In genomic region chr1:59484090-59484489, GRCh38 we compare ENCODE assay signal across 10 cellular contexts.
DNase-seq lines count a peak whose midpoint lies in the region; ATAC-seq and TF ChIP-seq lines count a peak whose summit lies in the region.
"Had no signal": no experiment of that assay in that cellular context is flagged by ENCODE, and none has a peak within 500 bp of the region (broad histone marks: within the 10 kb centered on the region; RNA-seq: fewer than 3 reads in every experiment).

No MANE protein-coding gene starts in this region.

- H4K20me1 ChIP-seq in HCT116 (ENCODE audit: insufficient read depth) = no peaks in the 10 kb centered on the region
- H4K20me1 ChIP-seq in hepatocyte (ENCODE audit: insufficient read depth, poor library complexity, severe bottlenecking) = no peaks in the 10 kb centered on the region

- 0 out of 2 replicates have a peak, but pooled peaks have one; percentile 16 for TF ChIP-seq RAD21 in HCT116 (IDR thresholded peaks at IDR 0.05; ENCODE audit: low read depth)

- TF ChIP-seq POLR2A in HCT116 (IDR thresholded peaks at IDR 0.05; ENCODE audit: borderline replicate concordance, extremely low read depth, insufficient read depth, insufficient read length) (no peak), adrenal gland (IDR thresholded peaks at IDR 0.05) (no peak), Peyer's patch (IDR thresholded peaks at IDR 0.05) (no peak)

- no peak overlapping the region for H2AFZ ChIP-seq in HCT116 (ENCODE audit: low read depth, low read length, poor library complexity, severe bottlenecking)
- no peak overlapping the region for H2AFZ ChIP-seq in hepatocyte

- 11 to 36% (median 14%) methylated on average over 1 of the region's 1 CpG for WGBS in adrenal gland, 4 donors
- WGBS in hepatocyte (ENCODE audit: low lambda C conversion rate, missing lambda C conversion rate) = 69% methylated on average over 1 of the region's 1 CpG

- RAD21 ChIA-PET in HCT116 (lab: Charles Lee; ENCODE audit: low non-redundant PET in 1 of 2, low total read pairs in 2 of 2, uncharacterized antibody in 2 of 2, unreplicated experiment in 2 of 2) = no interaction called here

- H3K9me3 ChIP-seq in HCT116 (ENCODE audit: control insufficient read depth in 1 of 2, insufficient read depth in 1 of 2, low read depth in 1 of 2, low read length in 2 of 2) (no peaks in the 10 kb centered on the region), adrenal gland (replicated peaks in 1 of 3) (no peaks in the 10 kb centered on the region), hepatocyte (ENCODE audit: low read depth) (no peaks in the 10 kb centered on the region), Peyer's patch (no peaks in the 10 kb centered on the region)
- H3K9me3 ChIP-seq: prostate gland had no signal

- H3K9me2 ChIP-seq in HCT116 (ENCODE audit: insufficient read depth) (no peaks in the 10 kb centered on the region), hepatocyte (replicated peaks; ENCODE audit: insufficient read depth) (no peaks in the 10 kb centered on the region)

- peak; percentile 88 for DNase-seq in A172 (ENCODE audit: low spot score)
- peak; percentile 41 for DNase-seq in HCT116 (ENCODE audit: low read depth, low spot score)
- DNase-seq in adrenal gland = peak in 5 of 7 donors; percentile 36 to 77 (median 70)
- DNase-seq in hepatocyte (ENCODE audit: low spot score) = peak; percentile 35
- no peak for DNase-seq in Peyer's patch
- DNase-seq: CD4-positive, CD25-positive, alpha-beta regulatory T cell had no signal

- H3K36me3 ChIP-seq in HCT116 (ENCODE audit: control insufficient read depth in 1 of 2, insufficient read depth in 2 of 2, low read length in 2 of 2) (no peaks in the 10 kb centered on the region), adrenal gland (replicated peaks in 1 of 2) (no peaks in the 10 kb centered on the region), hepatocyte (replicated peaks; ENCODE audit: insufficient read depth, low read depth) (no peaks in the 10 kb centered on the region), Peyer's patch (no peaks in the 10 kb centered on the region)
- H3K36me3 ChIP-seq: prostate gland had no signal

- ATAC-seq in HCT116 = peak; percentile 80
- no peak for ATAC-seq in HG03378 (IDR thresholded peaks at IDR 0.05; ENCODE audit: unreplicated experiment)
- no peak for ATAC-seq in HG02884 (IDR thresholded peaks at IDR 0.05; ENCODE audit: unreplicated experiment)
- ATAC-seq in GM19455 (IDR thresholded peaks at IDR 0.05; ENCODE audit: unreplicated experiment) = no peak

- H3K4me3 ChIP-seq in HCT116 (replicated peaks in 1 of 2; ENCODE audit: low read depth in 1 of 2, low read length in 2 of 2) = no peak overlapping the region
- no peak overlapping the region for H3K4me3 ChIP-seq in adrenal gland
- H3K4me3 ChIP-seq in hepatocyte = no peak overlapping the region
- no peak overlapping the region for H3K4me3 ChIP-seq in Peyer's patch
- H3K4me3 ChIP-seq: prostate gland had no signal

- POLR2A ChIA-PET in HCT116 (lab: Charles Lee) = no interaction called here

- intact Hi-C loops in HCT116 (cut with micrococcal nuclease) = no loop called here
- intact Hi-C loops in adrenal gland (cut with DNase I) = no loop called here

- H3K4me1 ChIP-seq in HCT116 (ENCODE audit: control insufficient read depth in 1 of 2, insufficient read depth in 2 of 2, low read length in 2 of 2) (peaks cover 8 to 41% of the 10 kb centered on the region in 2 experiments), adrenal gland (replicated peaks in 1 of 2) (peaks cover 23 to 47% of the 10 kb centered on the region in 2 donors), hepatocyte (ENCODE audit: insufficient read depth) (peaks cover 14% of the 10 kb centered on the region), Peyer's patch (no peaks in the 10 kb centered on the region)
- H3K4me1 ChIP-seq: prostate gland had no signal

- H3K4me2 ChIP-seq in HCT116 (ENCODE audit: low read length) = peak overlapping the region; percentile 65
- H3K4me2 ChIP-seq in hepatocyte = no peak overlapping the region

- CTCF ChIA-PET in HCT116 (lab: Charles Lee) = no interaction called here

- H3K79me2 ChIP-seq in HCT116 (ENCODE audit: insufficient read depth, low read length) (no peaks in the 10 kb centered on the region), hepatocyte (no peaks in the 10 kb centered on the region)

- TF ChIP-seq CTCF in HCT116 (IDR thresholded peaks at IDR 0.05 in 2 of 3, conservative IDR thresholded peaks at IDR 0.05 in 1 of 3; ENCODE audit: borderline replicate concordance in 1 of 3, insufficient read depth in 1 of 3, low read depth in 2 of 3, low read length in 2 of 3) (no peak), adrenal gland (IDR thresholded peaks at IDR 0.05) (no peak), hepatocyte (IDR thresholded peaks at IDR 0.05; ENCODE audit: poor library complexity) (no peak), Peyer's patch (IDR thresholded peaks at IDR 0.05) (no peak)

- H3K27ac ChIP-seq in HCT116 (ENCODE audit: low read depth, low read length) = no peak overlapping the region
- peak overlapping the region; percentile 38 to 68 (median 56) for H3K27ac ChIP-seq in adrenal gland
- peak overlapping the region; percentile 33 for H3K27ac ChIP-seq in hepatocyte
- no peak overlapping the region for H3K27ac ChIP-seq in Peyer's patch
- H3K27ac ChIP-seq: prostate gland had no signal

- no peak overlapping the region for H3K9ac ChIP-seq in HCT116 (ENCODE audit: low read length)

- BruUV-seq in HCT116 (replicated peaks; lab: Mats Ljungman, UMichigan) = no TSS peak

- no peaks in the 10 kb centered on the region for H3K27me3 ChIP-seq in HCT116 (ENCODE audit: insufficient read depth, low read length)
- no peaks in the 10 kb centered on the region for H3K27me3 ChIP-seq in adrenal gland
- H3K27me3 ChIP-seq in hepatocyte = no peaks in the 10 kb centered on the region
- no peaks in the 10 kb centered on the region for H3K27me3 ChIP-seq in Peyer's patch

TF ChIP-seq in HCT116, 20 proteins besides CTCF, POLR2A, EP300 and RAD21:
- TF ChIP-seq SIN3A (IDR thresholded peaks at IDR 0.05; ENCODE audit: low read depth) (0 out of 2 replicates have a peak, but pooled peaks have one; percentile 32), JUND (IDR thresholded peaks at IDR 0.05) (peak; percentile 86), ELF1 (IDR thresholded peaks at IDR 0.05; ENCODE audit: borderline replicate concordance, low read depth) (no peak; the same call in 1 of the 2 replicates), FOSL1 (IDR thresholded peaks at IDR 0.05; ENCODE audit: low read depth) (peak; percentile 93), SP1 (IDR thresholded peaks at IDR 0.05; ENCODE audit: low read depth) (peak; percentile 72), CEBPB (IDR thresholded peaks at IDR 0.05; ENCODE audit: low read depth) (no peak; the same call in 1 of the 2 replicates), CBX3 (IDR thresholded peaks at IDR 0.05; ENCODE audit: low read depth) (peak; percentile 69; the same call in 1 of the 2 replicates)
- TF ChIP-seq, protein P1, sequence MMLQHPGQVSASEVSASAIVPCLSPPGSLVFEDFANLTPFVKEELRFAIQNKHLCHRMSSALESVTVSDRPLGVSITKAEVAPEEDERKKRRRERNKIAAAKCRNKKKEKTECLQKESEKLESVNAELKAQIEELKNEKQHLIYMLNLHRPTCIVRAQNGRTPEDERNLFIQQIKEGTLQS (IDR thresholded peaks at IDR 0.05) = no peak
TF ChIP-seq in HCT116: peak in this region for 5.

Comparison
In these comparisons a context has a peak if more than half of its experiments do, and no peak if none do; other contexts are left out.
1. DNase-seq: peak in A172 (single experiment), HCT116 (single experiment), adrenal gland (5 of 7) and hepatocyte (single experiment); none in Peyer's patch (0 of 3).
2. H3K27ac ChIP-seq: peak in adrenal gland (5 of 5) and hepatocyte (single experiment); none in HCT116 (single experiment) and Peyer's patch (0 of 4).